Comparison of ENCODE assay signal across 9 cellular contexts in genomic region chr19:49761625-49762311, GRCh38. TPM values are rescaled to one million over a fixed set of nuclear protein-coding genes. Genes with fewer than 3 reads are reported as not detected.
DNase-seq lines count a peak whose midpoint lies in the region; ATAC-seq, FAIRE-seq and TF ChIP-seq lines count a peak whose summit lies in the region.
"Had no signal": no experiment of that assay in that cellular context is flagged by ENCODE, and none has a peak within 500 bp of the region (broad histone marks: within the 10 kb centered on the region; RNA-seq: fewer than 3 reads in every experiment).

No MANE protein-coding gene starts in this region.

- peak overlapping the region; percentile 80 for H3K18ac ChIP-seq in neuronal stem cell (ENCODE audit: low read length)

- peak overlapping the region; percentile 73 for H2BK12ac ChIP-seq in neuronal stem cell (ENCODE audit: low read length)

- no peak overlapping the region for H3K27ac ChIP-seq in neuronal stem cell (replicated peaks; ENCODE audit: low read length)

- WGBS in neuronal stem cell (ENCODE audit: extremely low coverage in 2 of 2, insufficient read length in 2 of 2, insufficient replicate concordance in 1 of 2), 2 donors: no CpG with 5 or more reads among the region's 16 CpGs

- no peak overlapping the region for H3K4me2 ChIP-seq in neuronal stem cell (ENCODE audit: insufficient read depth, low read length, poor library complexity, severe bottlenecking)

- no peak overlapping the region for H2BK15ac ChIP-seq in neuronal stem cell (ENCODE audit: low read length)

- H3K4me1 ChIP-seq in neuronal stem cell (ENCODE audit: control insufficient read depth in 2 of 2, insufficient read depth in 1 of 2, low read depth in 1 of 2, low read length in 2 of 2): peaks cover 2 to 6% of the 10 kb centered on the region in 2 donors

- no peak for ATAC-seq in HG03342 (IDR thresholded peaks at IDR 0.05; ENCODE audit: unreplicated experiment)
- no peak for ATAC-seq in HG02973 (IDR thresholded peaks at IDR 0.05; ENCODE audit: unreplicated experiment)

- no peak overlapping the region for H4K91ac ChIP-seq in neuronal stem cell (ENCODE audit: low read depth, low read length, poor library complexity)

- H3K27me3 ChIP-seq in neuronal stem cell (ENCODE audit: control insufficient read depth in 3 of 3, insufficient read depth in 3 of 3, low read depth in 1 of 3, low read length in 3 of 3): peaks cover 0 to 6% (median 0%) of the 10 kb centered on the region in 3 experiments

- H2AFZ ChIP-seq in neuronal stem cell (ENCODE audit: low read length): peak overlapping the region; percentile 66

- H3K36me3 ChIP-seq in neuronal stem cell (replicated peaks in 1 of 2; ENCODE audit: control insufficient read depth in 2 of 2, insufficient read depth in 2 of 2, low read length in 2 of 2): no peaks in the 10 kb centered on the region

- no peak for TF ChIP-seq POLR2A in GM12891 (IDR thresholded peaks at IDR 0.05; ENCODE audit: low read depth, low read length)

- no peaks in the 10 kb centered on the region for H3K79me1 ChIP-seq in neuronal stem cell (ENCODE audit: low read depth, low read length)

- H3K9me3 ChIP-seq in neuronal stem cell (replicated peaks in 1 of 2; ENCODE audit: control insufficient read depth in 2 of 2, insufficient read depth in 1 of 2, low read depth in 1 of 2, low read length in 2 of 2): no peaks in the 10 kb centered on the region

- H2BK120ac ChIP-seq in neuronal stem cell (ENCODE audit: low read depth, low read length): no peak overlapping the region

- peak; percentile 82 for DNase-seq in EH (ENCODE audit: low read depth)
- DNase-seq in NOMO-1 treated with DMSO at 0.1 percent for 48 hours (lab: John Stamatoyannopoulos, UW; ENCODE audit: unreplicated experiment): peak; percentile 78
- peak; percentile 78 for DNase-seq in dermis blood vessel endothelial cell
- DNase-seq in neuronal stem cell (ENCODE audit: low spot score): no peak
- DNase-seq in GM12891 (ENCODE audit: insufficient read length, low spot score): no peak
- no peak for DNase-seq in activated CD8-positive, alpha-beta memory T cell treated with anti-CD3 and anti-CD28 coated beads, Interleukin-2, amount 50 U/mL, for 48 hours

- FAIRE-seq in GM12891 (lab: Jason Lieb, UNC): no peak
- FAIRE-seq: GM18507 had no signal

- no peak overlapping the region for H2BK5ac ChIP-seq in neuronal stem cell (ENCODE audit: low read length)

- peak overlapping the region; percentile 79 for H2AK5ac ChIP-seq in neuronal stem cell (ENCODE audit: low read depth, low read length)

- peak overlapping the region; percentile 51 for H3K9ac ChIP-seq in neuronal stem cell (ENCODE audit: low read depth, low read length, poor library complexity)

- peak overlapping the region; percentile 25 for H3K23ac ChIP-seq in neuronal stem cell (ENCODE audit: low read depth, low read length, poor library complexity)

- H3K14ac ChIP-seq in neuronal stem cell (ENCODE audit: low read length): peak overlapping the region; percentile 79

- H3K4ac ChIP-seq in neuronal stem cell (ENCODE audit: low read length): no peak overlapping the region

- H4K8ac ChIP-seq in neuronal stem cell (ENCODE audit: low read depth, low read length): no peak overlapping the region

- no peak overlapping the region for H3K4me3 ChIP-seq in neuronal stem cell (ENCODE audit: low read length in 2 of 2)

TF ChIP-seq in GM12891, 5 proteins besides CTCF, POLR2A, EP300 and RAD21:
- TF ChIP-seq PAX5 (IDR thresholded peaks at IDR 0.05; ENCODE audit: insufficient read depth, low read length, severe bottlenecking): no peak
- TF ChIP-seq SPI1 (IDR thresholded peaks at IDR 0.05; ENCODE audit: low read depth, low read length): no peak
- no peak for TF ChIP-seq POU2F2 (IDR thresholded peaks at IDR 0.05; ENCODE audit: low read depth, low read length)
- no peak for TF ChIP-seq TAF1 (IDR thresholded peaks at IDR 0.05; ENCODE audit: low read depth, low read length)
- TF ChIP-seq POLR2AphosphoS5 (IDR thresholded peaks at IDR 0.05; ENCODE audit: low read depth, low read length): no peak

RNA-seq across cellular contexts. Expression of gene TSKS, which starts 1.3 kb away (rescaled TPM):
- total RNA-seq in dermis blood vessel endothelial cell: 0.17 TPM in 1 of 2 replicates, not detected in the other
- 0.31 TPM for polyA plus RNA-seq in neuronal stem cell (2013, experiment 1 of 2)
- 0.44 TPM for polyA plus RNA-seq in neuronal stem cell (2013, experiment 2 of 2)
- 0.09 TPM for polyA plus RNA-seq in GM12891 (2012; ENCODE audit: low read depth, missing spikeins)

RNA-seq across cellular contexts. Expression of gene AP2A1, which starts 5.0 kb away (rescaled TPM):
- 52.1 and 129 TPM in 2 replicates for total RNA-seq in dermis blood vessel endothelial cell
- 65.3 TPM for polyA plus RNA-seq in neuronal stem cell (2013, experiment 1 of 2)
- polyA plus RNA-seq in neuronal stem cell (2013, experiment 2 of 2): 66.4 TPM
- polyA plus RNA-seq in GM12891 (2012; ENCODE audit: low read depth, missing spikeins): 55.1 TPM

RNA-seq across cellular contexts. Expression of gene FUZ, which starts 51.3 kb away (rescaled TPM):
- total RNA-seq in dermis blood vessel endothelial cell: 19.2 and 22.4 TPM in 2 replicates
- 24.3 TPM for polyA plus RNA-seq in neuronal stem cell (2013, experiment 1 of 2)
- 23.9 TPM for polyA plus RNA-seq in neuronal stem cell (2013, experiment 2 of 2)
- 15.1 TPM for polyA plus RNA-seq in GM12891 (2012; ENCODE audit: low read depth, missing spikeins)

RNA-seq across cellular contexts. Expression of gene MED25, which starts 56.3 kb away (rescaled TPM):
- 13.4 and 34.4 TPM in 2 replicates for total RNA-seq in dermis blood vessel endothelial cell
- polyA plus RNA-seq in neuronal stem cell (2013, experiment 1 of 2): 63.1 TPM
- polyA plus RNA-seq in neuronal stem cell (2013, experiment 2 of 2): 64.7 TPM
- polyA plus RNA-seq in GM12891 (2012; ENCODE audit: low read depth, missing spikeins): 34.5 TPM

Comparison
In these comparisons a context has a peak if more than half of its experiments do, and no peak if none do; other contexts are left out.
1. DNase-seq: peak in EH (single experiment), NOMO-1 treated with DMSO at 0.1 percent for 48 hours (single experiment) and dermis blood vessel endothelial cell (single experiment); none in neuronal stem cell (single experiment), GM12891 (single experiment) and activated CD8-positive, alpha-beta memory T cell treated with anti-CD3 and anti-CD28 coated beads, Interleukin-2, amount 50 U/mL, for 48 hours (single experiment).